Comparison of ENCODE assay signal across 9 cellular contexts in genomic region chr20:25233016-25233772, GRCh38. TPM values are rescaled to one million over a fixed set of nuclear protein-coding genes. Genes with fewer than 3 reads are reported as not detected.
DNase-seq lines count a peak whose midpoint lies in the region; ATAC-seq, FAIRE-seq and TF ChIP-seq lines count a peak whose summit lies in the region.
"Had no signal": no experiment of that assay in that cellular context is flagged by ENCODE, and none has a peak within 500 bp of the region (broad histone marks: within the 10 kb centered on the region; RNA-seq: fewer than 3 reads in every experiment).

No MANE protein-coding gene starts in this region.

- H3K4me1 ChIP-seq in heart right ventricle = peaks cover 2 to 58% (median 31%) of the 10 kb centered on the region in 9 donors

- CTCF ChIA-PET in T-cell (lab: Charles Lee) = no interaction called here

- no peaks in the 10 kb centered on the region for H3K36me3 ChIP-seq in heart right ventricle

- ATAC-seq in heart right ventricle = peak in 7 of 8 donors; percentile 10 to 54 (median 48)
- ATAC-seq in GM18520 (IDR thresholded peaks at IDR 0.05; ENCODE audit: unreplicated experiment) = no peak
- ATAC-seq in T-cell (replicated peaks in 1 of 4) = no peak

- peaks cover 0 to 6% (median 6%) of the 10 kb centered on the region in 3 donors for H3K4me1 Mint-ChIP-seq in T-cell

- H3K27ac ChIP-seq in heart right ventricle = peak overlapping the region in 7 of 10 donors; percentile 21 to 68 (median 39)

- H3K4me3 ChIP-seq in heart right ventricle = no peak overlapping the region

- H3K27ac Mint-ChIP-seq in T-cell = no peak overlapping the region

- H3K27me3 ChIP-seq in heart right ventricle = no peaks in the 10 kb centered on the region

- peaks cover 4% of the 10 kb centered on the region for H3K36me3 Mint-ChIP-seq in T-cell

- intact Hi-C loops in heart right ventricle (cut with DNase I) = loop anchor here in 1 of 10 donors (5.0 kb wide), 1 partner anchor 36 kb away; the partner anchor contains the start of gene ENTPD6

- no peak overlapping the region for H3K4me3 Mint-ChIP-seq in T-cell

- POLR2A ChIA-PET in T-cell (lab: Charles Lee) = no interaction called here

- no peaks in the 10 kb centered on the region for H3K9me3 Mint-ChIP-seq in T-cell

- DNase-seq in HS-27A (ENCODE audit: low read depth) = peak; percentile 93
- DNase-seq in T1000 (lab: John Stamatoyannopoulos, UW) = peak; percentile 38
- peak; percentile 59 for DNase-seq in heart right ventricle
- peak; percentile 85 for DNase-seq in smooth muscle cell of the brain vasculature (ENCODE audit: low read depth, low spot score)
- no peak for DNase-seq in D721Med (ENCODE audit: insufficient read length, low spot score)
- DNase-seq in pons (ENCODE audit: low spot score) = no peak
- DNase-seq in T-cell = no peak
- DNase-seq: activated CD8-positive, alpha-beta memory T cell treated with anti-CD3 and anti-CD28 coated beads, Interleukin-2, amount 50 U/mL, for 48 hours had no signal

- no peak for FAIRE-seq in D721Med (lab: Jason Lieb, UNC)

- 51 to 55% methylated on average over 10 of the region's 10 CpGs for WGBS in heart right ventricle, 2 donors

- peaks cover 23 to 25% of the 10 kb centered on the region in 2 donors for H3K27me3 Mint-ChIP-seq in T-cell

- H3K9me3 ChIP-seq in heart right ventricle = no peaks in the 10 kb centered on the region

- no peak for TF ChIP-seq CTCF in heart right ventricle (IDR thresholded peaks at IDR 0.05)
- no peak for TF ChIP-seq CTCF in D721Med (IDR thresholded peaks at IDR 0.05; ENCODE audit: insufficient read depth, missing control alignments)

RNA-seq across cellular contexts. Expression of gene PYGB, which starts 14.7 kb away (rescaled TPM):
- total RNA-seq in heart right ventricle (100 to 1,000 TPM; 203 to 462 (median 276) TPM), T-cell (10 to 100 TPM; 29.7 to 53.4 (median 36.5) TPM)
- polyA plus RNA-seq in heart right ventricle = 100 to 1,000 TPM in 1 of 2 donors, 10 to 100 TPM in 1; 83.1 to 250 TPM

RNA-seq across cellular contexts. Expression of gene ENTPD6, which starts 37.7 kb away (rescaled TPM):
- 100 to 1,000 TPM in 3 of 10 donors, 10 to 100 TPM in 7; 54.6 to 141 (median 78.0) TPM for total RNA-seq in heart right ventricle
- polyA plus RNA-seq in heart right ventricle = 100 to 1,000 TPM; 161 to 167 TPM
- total RNA-seq in T-cell = 100 to 1,000 TPM in 1 of 5 donors, 10 to 100 TPM in 4; 80.5 to 102 (median 90.9) TPM

Comparison
In these comparisons a context has a peak if more than half of its experiments do, and no peak if none do; other contexts are left out.
1. DNase-seq: peak in HS-27A (single experiment), T1000 (single experiment), heart right ventricle (2 of 2) and smooth muscle cell of the brain vasculature (single experiment); none in D721Med (single experiment), pons (single experiment) and T-cell (0 of 34).
2. ATAC-seq: peak in heart right ventricle (7 of 8); none in GM18520 (single experiment) and T-cell (0 of 4).